8 cellular contexts compared by ENCODE assay signal in the genomic region with DNA sequence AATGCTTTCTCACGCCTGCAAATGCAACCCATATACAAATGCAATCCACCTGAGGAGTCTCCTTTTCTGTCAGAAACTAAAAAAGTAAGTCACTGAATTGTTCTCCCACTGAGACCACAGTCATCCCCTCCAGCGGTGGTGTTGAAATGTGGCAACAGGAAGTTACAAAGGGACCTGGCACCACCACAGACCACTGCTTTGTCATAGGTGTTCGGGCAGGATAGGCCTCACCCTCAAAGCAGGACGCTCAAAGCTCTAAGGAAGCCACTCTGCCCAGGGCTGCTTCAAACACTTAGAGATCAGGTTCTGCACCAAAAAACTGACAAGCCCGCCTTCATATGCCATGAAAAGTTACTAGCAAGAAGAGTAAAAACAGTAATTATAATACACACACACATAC. TPM values are rescaled to one million over a fixed set of nuclear protein-coding genes. Genes with fewer than 3 reads are reported as not detected.
DNase-seq lines count a peak whose midpoint lies in the region; ATAC-seq lines count a peak whose summit lies in the region.

No MANE protein-coding gene starts in this region.

- WGBS in HUES64: 53% methylated on average over 5 of the region's 5 CpGs

- no peaks in the 10 kb centered on the region for H3K9me3 ChIP-seq in HUES64 (ENCODE audit: insufficient read depth, low read depth, low read length)

- no peak overlapping the region for H3K4me3 ChIP-seq in HUES64 (ENCODE audit: low read length)
- H3K4me3 ChIP-seq in rectal smooth muscle tissue (ENCODE audit: low read length): no peak overlapping the region

- ATAC-seq in GM19455 (IDR thresholded peaks at IDR 0.05; ENCODE audit: unreplicated experiment): peak; percentile 62

- peak overlapping the region; percentile 3; the same call in 1 of the 2 replicates for H3K9ac ChIP-seq in HUES64 (ENCODE audit: low read depth, low read length)
- no peak overlapping the region for H3K9ac ChIP-seq in rectal smooth muscle tissue (ENCODE audit: low read length)

- peak; percentile 51 to 55 for DNase-seq in activated CD4-positive, alpha-beta T cell treated with anti-CD3 and anti-CD28 coated beads for 24 hours (ENCODE audit: low read depth in 2 of 2)
- DNase-seq in dermis blood vessel endothelial cell: peak; percentile 50
- no peak for DNase-seq in iPS-NIHi11 (ENCODE audit: low spot score)
- no peak for DNase-seq in NCI-H2029 (lab: John Stamatoyannopoulos, UW)
- no peak for DNase-seq in NCI-H748 treated with DMSO at 0.1 percent for 48 hours (lab: John Stamatoyannopoulos, UW)

- peak overlapping the region; percentile 54 for H3K27ac ChIP-seq in HUES64 (ENCODE audit: low read depth, low read length)
- H3K27ac ChIP-seq in rectal smooth muscle tissue (ENCODE audit: low read depth, low read length): peak overlapping the region; percentile 16

- H3K4me1 ChIP-seq in HUES64 (ENCODE audit: insufficient read depth, low read length): peaks cover 32% of the 10 kb centered on the region
- no peaks in the 10 kb centered on the region for H3K4me1 ChIP-seq in rectal smooth muscle tissue (ENCODE audit: control insufficient read depth, insufficient read depth, low read length)

- H3K36me3 ChIP-seq in HUES64 (ENCODE audit: insufficient read depth, low read length) (no peaks in the 10 kb centered on the region), rectal smooth muscle tissue (ENCODE audit: control insufficient read depth, insufficient read depth, low read length) (no peaks in the 10 kb centered on the region)

- no peaks in the 10 kb centered on the region for H3K27me3 ChIP-seq in HUES64 (ENCODE audit: insufficient read depth, low read length)
- H3K27me3 ChIP-seq in rectal smooth muscle tissue (ENCODE audit: control insufficient read depth, insufficient read depth, low read length): no peaks in the 10 kb centered on the region

RNA-seq across cellular contexts. Expression of a gene that starts 11.3 kb away (rescaled TPM):
- polyA plus RNA-seq in HUES64 (2013, experiment 1 of 2): 16.6 TPM
- 15.8 TPM for polyA plus RNA-seq in HUES64 (2013, experiment 2 of 2)
- total RNA-seq in dermis blood vessel endothelial cell: 23.5 and 26.5 TPM in 2 replicates

Comparison
In these comparisons a context has a peak if more than half of its experiments do, and no peak if none do; other contexts are left out.
1. DNase-seq: peak in activated CD4-positive, alpha-beta T cell treated with anti-CD3 and anti-CD28 coated beads for 24 hours (2 of 2) and dermis blood vessel endothelial cell (single experiment); none in iPS-NIHi11 (single experiment), NCI-H2029 (single experiment) and NCI-H748 treated with DMSO at 0.1 percent for 48 hours (single experiment).